16 cellular contexts compared by ENCODE assay signal in the genomic region with DNA sequence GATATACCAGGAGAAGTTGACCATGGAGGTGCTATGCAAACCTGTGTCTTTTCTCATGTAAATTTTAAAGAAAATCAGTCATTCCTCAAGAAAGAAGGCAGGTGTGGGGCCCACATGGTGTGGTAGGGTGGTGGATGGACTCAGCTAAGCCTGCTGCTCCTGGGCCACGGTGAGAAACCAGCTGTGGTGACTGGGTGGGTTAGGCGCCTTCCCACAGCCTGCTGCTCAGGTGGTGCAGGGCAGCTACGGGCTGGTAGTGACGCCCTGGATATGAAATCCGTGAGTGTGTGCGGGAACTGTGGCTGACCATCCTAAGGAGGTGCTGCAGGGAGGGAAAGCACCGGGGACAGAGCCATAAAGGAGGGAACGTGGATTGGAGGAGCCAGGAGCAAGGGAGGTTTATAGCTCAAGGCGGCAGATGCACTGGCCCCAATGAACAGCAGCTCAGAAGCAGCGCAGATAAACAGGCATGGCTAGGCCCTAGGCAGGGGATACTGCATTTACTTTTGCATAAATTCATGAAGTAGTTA.
DNase-seq lines count a peak whose midpoint lies in the region; ATAC-seq and TF ChIP-seq lines count a peak whose summit lies in the region.
"Had no signal": no experiment of that assay in that cellular context is flagged by ENCODE, and none has a peak within 500 bp of the region (broad histone marks: within the 10 kb centered on the region; RNA-seq: fewer than 3 reads in every experiment).

No MANE protein-coding gene starts in this region.

- no peaks in the 10 kb centered on the region for H3K79me2 ChIP-seq in DND-41 (ENCODE audit: insufficient read depth, low read length)
- no peaks in the 10 kb centered on the region for H3K79me2 ChIP-seq in GM23338 (replicated peaks; ENCODE audit: insufficient read depth)
- H3K79me2 ChIP-seq in trophoblast cell (ENCODE audit: control insufficient read depth, insufficient read depth, low read length, poor library complexity) = no peaks in the 10 kb centered on the region

- no peaks in the 10 kb centered on the region for H3K9me2 ChIP-seq in GM23338 (ENCODE audit: insufficient read depth)

- no peaks in the 10 kb centered on the region for H3K36me3 Mint-ChIP-seq in GM23338 (ENCODE audit: low read depth)
- no peaks in the 10 kb centered on the region for H3K36me3 Mint-ChIP-seq in effector memory CD8-positive, alpha-beta T cell (ENCODE audit: insufficient read depth)
- no peaks in the 10 kb centered on the region for H3K36me3 Mint-ChIP-seq in activated CD4-positive, alpha-beta memory T cell treated with anti-CD3 and anti-CD28 coated beads, Interleukin-2, amount 10 ng/mL, durations not matched to agents 7 days and 5 days (ENCODE audit: low read depth)

- H3K27me3 Mint-ChIP-seq in GM23338 (ENCODE audit: insufficient read depth, low read depth, poor library complexity) = peaks cover 4% of the 10 kb centered on the region
- no peaks in the 10 kb centered on the region for H3K27me3 Mint-ChIP-seq in effector memory CD8-positive, alpha-beta T cell
- peaks cover 3% of the 10 kb centered on the region for H3K27me3 Mint-ChIP-seq in activated CD4-positive, alpha-beta memory T cell treated with anti-CD3 and anti-CD28 coated beads, Interleukin-2, amount 10 ng/mL, durations not matched to agents 7 days and 5 days
- H3K27me3 Mint-ChIP-seq: CD4-positive, alpha-beta T cell had no signal

- TF ChIP-seq CTCF in DND-41 (IDR thresholded peaks at IDR 0.05; ENCODE audit: borderline replicate concordance, extremely low read depth, low read length, poor library complexity, severe bottlenecking) = no peak
- no peak for TF ChIP-seq CTCF in GM23338 (conservative IDR thresholded peaks at IDR 0.05; ENCODE audit: low read depth in 2 of 2)

- no peak overlapping the region for H3K14ac ChIP-seq in trophoblast cell (ENCODE audit: low read length)

- WGBS in trophoblast cell (ENCODE audit: extremely low coverage, insufficient coverage, insufficient read length) = no CpG with 5 or more reads among the region's 10 CpGs

- peak; percentile 58 for ATAC-seq in DND-41 (ENCODE audit: insufficient read depth, low read depth)
- peak; percentile 31 for ATAC-seq in GM23338
- ATAC-seq in effector memory CD8-positive, alpha-beta T cell (replicated peaks) = peak; percentile 10
- ATAC-seq in HG03175 (IDR thresholded peaks at IDR 0.05; ENCODE audit: unreplicated experiment) = no peak
- ATAC-seq: HCT116 had no signal

- POLR2A ChIA-PET in activated CD4-positive, alpha-beta memory T cell treated with anti-CD3 and anti-CD28 coated beads, Interleukin-2, amount 10 ng/mL, durations not matched to agents 7 days and 5 days (lab: Charles Lee) = no interaction called here

- no peak overlapping the region for H3K27ac Mint-ChIP-seq in GM23338
- H3K27ac Mint-ChIP-seq in effector memory CD8-positive, alpha-beta T cell = no peak overlapping the region
- H3K27ac Mint-ChIP-seq in activated CD4-positive, alpha-beta memory T cell treated with anti-CD3 and anti-CD28 coated beads, Interleukin-2, amount 10 ng/mL, durations not matched to agents 7 days and 5 days = no peak overlapping the region
- H3K27ac Mint-ChIP-seq: B cell; CD4-positive, alpha-beta T cell had no signal

- H3K4me1 Mint-ChIP-seq in GM23338 = peaks cover 2% of the 10 kb centered on the region; the same call in 1 of the 3 replicates
- H3K4me1 Mint-ChIP-seq in effector memory CD8-positive, alpha-beta T cell (ENCODE audit: low read depth in 2 of 2) = peaks cover 2 to 6% of the 10 kb centered on the region in 2 donors
- H3K4me1 Mint-ChIP-seq in activated CD4-positive, alpha-beta memory T cell treated with anti-CD3 and anti-CD28 coated beads, Interleukin-2, amount 10 ng/mL, durations not matched to agents 7 days and 5 days = peaks cover 10% of the 10 kb centered on the region

- no peaks in the 10 kb centered on the region for H3K9me3 ChIP-seq in DND-41 (ENCODE audit: insufficient read depth, low read length, severe bottlenecking)
- peaks cover 7% of the 10 kb centered on the region for H3K9me3 ChIP-seq in trophoblast cell (ENCODE audit: insufficient read depth, low read depth, low read length)

- no peak overlapping the region for H4K91ac ChIP-seq in trophoblast cell (ENCODE audit: low read depth, low read length)

- H3K27me3 ChIP-seq in DND-41 (ENCODE audit: insufficient read depth, low read length, poor library complexity) (no peaks in the 10 kb centered on the region), GM23338 (ENCODE audit: insufficient read depth) (no peaks in the 10 kb centered on the region), trophoblast cell (ENCODE audit: insufficient read depth, low read length) (no peaks in the 10 kb centered on the region)

- H3K9ac ChIP-seq in DND-41 (ENCODE audit: low read depth, low read length) (no peak overlapping the region), trophoblast cell (ENCODE audit: low read length) (no peak overlapping the region)

- H3K27ac ChIP-seq in DND-41 (ENCODE audit: low read length) (no peak overlapping the region), GM23338 (ENCODE audit: low read depth) (no peak overlapping the region), trophoblast cell (ENCODE audit: low read depth, low read length) (no peak overlapping the region)

- DNase-seq in DND-41 = peak; percentile 40
- DNase-seq in GM23338 (ENCODE audit: low spot score) = no peak
- DNase-seq in effector memory CD8-positive, alpha-beta T cell = no peak
- no peak for DNase-seq in trophoblast cell
- no peak for DNase-seq in cerebellum (ENCODE audit: low spot score)
- no peak for DNase-seq in activated CD4-positive, alpha-beta memory T cell treated with anti-CD3 and anti-CD28 coated beads, Interleukin-2, amount 10 ng/mL, durations not matched to agents 7 days and 5 days
- DNase-seq: C1 segment of cervical spinal cord; Calu3; CD4-positive, alpha-beta T cell; DMS79; EL; GDM1; IMR-90 had no signal

- no peak overlapping the region for H3K4me2 ChIP-seq in DND-41 (ENCODE audit: insufficient read depth, low read length)
- no peak overlapping the region for H3K4me2 ChIP-seq in GM23338
- no peak overlapping the region for H3K4me2 ChIP-seq in trophoblast cell (ENCODE audit: low read length)

- H2AFZ ChIP-seq in DND-41 (ENCODE audit: low read depth, low read length) (no peak overlapping the region), GM23338 (0 out of 2 replicates have a peak overlapping the region, but pooled peaks have one; percentile 43), trophoblast cell (ENCODE audit: insufficient read depth, low read length, poor library complexity) (no peak overlapping the region)

- H4K20me1 ChIP-seq in DND-41 (ENCODE audit: insufficient read depth, low read length) (no peaks in the 10 kb centered on the region), GM23338 (replicated peaks; ENCODE audit: insufficient read depth) (no peaks in the 10 kb centered on the region)

- H2BK5ac ChIP-seq in trophoblast cell (ENCODE audit: low read depth, low read length, poor library complexity) = no peak overlapping the region

- H4K8ac ChIP-seq in trophoblast cell (ENCODE audit: low read depth, low read length) = no peak overlapping the region

- CTCF ChIA-PET in activated CD4-positive, alpha-beta memory T cell treated with anti-CD3 and anti-CD28 coated beads, Interleukin-2, amount 10 ng/mL, durations not matched to agents 7 days and 5 days (lab: Charles Lee) = interaction anchor here (1.1 kb wide), 1 partner anchor 25 kb away, joined by 4 read pairs; no protein-coding TSS in a partner anchor

- peak overlapping the region; percentile 50 for H2AK5ac ChIP-seq in trophoblast cell (ENCODE audit: low read length)

- H3K36me3 ChIP-seq in DND-41 (ENCODE audit: insufficient read depth, low read length) = no peaks in the 10 kb centered on the region
- no peaks in the 10 kb centered on the region for H3K36me3 ChIP-seq in GM23338 (ENCODE audit: insufficient read depth)
- H3K36me3 ChIP-seq in trophoblast cell (ENCODE audit: control insufficient read depth in 1 of 2, insufficient read depth in 2 of 2, low read length in 2 of 2) = no peaks in the 10 kb centered on the region

- no peak overlapping the region for H3K4me3 ChIP-seq in DND-41 (ENCODE audit: low read depth in 1 of 2, low read length in 2 of 2)
- H3K4me3 ChIP-seq in GM23338 = no peak overlapping the region
- no peak overlapping the region for H3K4me3 ChIP-seq in trophoblast cell (ENCODE audit: low read depth, low read length)

- H3K18ac ChIP-seq in trophoblast cell (ENCODE audit: low read length) = no peak overlapping the region

- H3F3A ChIP-seq in GM23338 (replicated peaks; ENCODE audit: low read depth) = 0 out of 2 replicates have a peak, but pooled peaks cover 4% of the 10 kb centered on the region

- no peak overlapping the region for H4K12ac ChIP-seq in trophoblast cell (ENCODE audit: low read depth, low read length)

- no peak overlapping the region for H3K4me3 Mint-ChIP-seq in GM23338
- H3K4me3 Mint-ChIP-seq in effector memory CD8-positive, alpha-beta T cell = no peak overlapping the region
- H3K4me3 Mint-ChIP-seq in activated CD4-positive, alpha-beta memory T cell treated with anti-CD3 and anti-CD28 coated beads, Interleukin-2, amount 10 ng/mL, durations not matched to agents 7 days and 5 days = no peak overlapping the region
- H3K4me3 Mint-ChIP-seq: B cell; CD4-positive, alpha-beta T cell had no signal

- no peaks in the 10 kb centered on the region for H3K9me3 Mint-ChIP-seq in GM23338
- no peaks in the 10 kb centered on the region for H3K9me3 Mint-ChIP-seq in effector memory CD8-positive, alpha-beta T cell
- no peaks in the 10 kb centered on the region for H3K9me3 Mint-ChIP-seq in activated CD4-positive, alpha-beta memory T cell treated with anti-CD3 and anti-CD28 coated beads, Interleukin-2, amount 10 ng/mL, durations not matched to agents 7 days and 5 days
- H3K9me3 Mint-ChIP-seq: CD4-positive, alpha-beta T cell had no signal

- H2BK12ac ChIP-seq in trophoblast cell (ENCODE audit: low read length) = peak overlapping the region; percentile 65

- H3K4me1 ChIP-seq in DND-41 (ENCODE audit: insufficient read depth, low read length) (peaks cover 6% of the 10 kb centered on the region), GM23338 (ENCODE audit: insufficient read depth) (no peaks in the 10 kb centered on the region; the same call in 1 of the 2 replicates), trophoblast cell (ENCODE audit: control insufficient read depth in 1 of 2, insufficient read depth in 2 of 2, low read length in 2 of 2) (peaks cover 5 to 12% of the 10 kb centered on the region in 2 experiments)

- H3K79me1 ChIP-seq in trophoblast cell (ENCODE audit: low read length) = peaks cover 11% of the 10 kb centered on the region

- H3K23ac ChIP-seq in trophoblast cell (ENCODE audit: low read length) = no peak overlapping the region

- H3K4ac ChIP-seq in trophoblast cell (ENCODE audit: low read depth, low read length) = no peak overlapping the region

- H2BK120ac ChIP-seq in trophoblast cell (ENCODE audit: insufficient read depth, low read length, poor library complexity) = no peak overlapping the region

TF ChIP-seq in GM23338, 12 proteins besides CTCF, POLR2A, EP300 and RAD21 (continues in another document):
- TF ChIP-seq NANOG (IDR thresholded peaks at IDR 0.05; ENCODE audit: borderline replicate concordance) = no peak
